Comparison of ENCODE assay signal across 1 cellular context in genomic region chr22:40352763-40353162, GRCh38.
TF ChIP-seq lines count a peak whose summit lies in the region.

No MANE protein-coding gene starts in this region.

TF ChIP-seq in HepG2, 621 proteins besides CTCF, POLR2A, EP300 and RAD21:
- TF ChIP-seq, protein P1, sequence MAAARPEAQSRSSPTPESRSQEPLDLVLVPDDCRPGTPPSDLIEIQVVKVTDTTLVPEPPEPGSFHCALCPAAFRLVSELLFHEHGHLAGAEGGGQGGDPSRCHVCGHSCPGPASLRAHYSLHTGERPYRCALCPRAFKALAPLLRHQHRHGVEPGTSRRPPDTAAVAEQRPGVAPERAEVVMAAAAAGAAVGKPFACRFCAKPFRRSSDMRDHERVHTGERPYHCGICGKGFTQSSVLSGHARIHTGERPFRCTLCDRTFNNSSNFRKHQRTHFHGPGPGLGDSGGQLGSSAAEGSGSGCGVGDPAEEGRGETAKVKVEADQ (CRISPR knock-in tag; IDR thresholded peaks at IDR 0.05; ENCODE audit: borderline replicate concordance): no peak
- TF ChIP-seq SKI (IDR thresholded peaks at IDR 0.05; ENCODE audit: partially characterized antibody) (no peak), RBFOX2 (IDR thresholded peaks at IDR 0.05; ENCODE audit: low read depth, low read length) (0 out of 2 replicates have a peak, but pooled peaks have one; percentile 16)
TF ChIP-seq in HepG2: peak in this region for 1.
